In genomic region chr5:166535641-166536040, GRCh38 we compare ENCODE assay signal across 17 cellular contexts.
DNase-seq lines count a peak whose midpoint lies in the region; ATAC-seq and TF ChIP-seq lines count a peak whose summit lies in the region.
"Had no signal": no experiment of that assay in that cellular context is flagged by ENCODE, and none has a peak within 500 bp of the region (broad histone marks: within the 10 kb centered on the region; RNA-seq: fewer than 3 reads in every experiment).

No MANE protein-coding gene starts in this region.

- H3K4me3 ChIP-seq in LNCaP clone FGC (ENCODE audit: low read depth, low read length): no peak overlapping the region
- H3K4me3 ChIP-seq in right cardiac atrium (ENCODE audit: low read length): no peak overlapping the region
- H3K4me3 ChIP-seq in BE2C (ENCODE audit: low read depth, low read length): no peak overlapping the region
- H3K4me3 ChIP-seq: BLaER1 treated with 17β-estradiol and CSF1 and Interleukin-3, amounts not matched to agents 10 nM and 100 nM; GM23338 had no signal

- H3K9me3 ChIP-seq in right cardiac atrium (ENCODE audit: control insufficient read depth, low read length) (no peaks in the 10 kb centered on the region), BE2C (no peaks in the 10 kb centered on the region)
- H3K9me3 ChIP-seq: BLaER1 treated with 17β-estradiol and CSF1 and Interleukin-3, amounts not matched to agents 10 nM and 100 nM had no signal

- WGBS in right cardiac atrium: 78% methylated on average over 3 of the region's 3 CpGs

- no peaks in the 10 kb centered on the region for H3K36me3 ChIP-seq in BE2C
- H3K36me3 ChIP-seq: BLaER1 treated with 17β-estradiol and CSF1 and Interleukin-3, amounts not matched to agents 10 nM and 100 nM had no signal

- no peaks in the 10 kb centered on the region for H3K4me1 ChIP-seq in foreskin keratinocyte
- no peaks in the 10 kb centered on the region for H3K4me1 ChIP-seq in right cardiac atrium (ENCODE audit: control insufficient read depth, insufficient read depth, low read length)
- H3K4me1 ChIP-seq in BE2C: no peaks in the 10 kb centered on the region
- H3K4me1 ChIP-seq: BLaER1 treated with 17β-estradiol and CSF1 and Interleukin-3, amounts not matched to agents 10 nM and 100 nM had no signal

- H3K27me3 ChIP-seq in foreskin keratinocyte (no peaks in the 10 kb centered on the region), right cardiac atrium (ENCODE audit: control insufficient read depth, insufficient read depth) (no peaks in the 10 kb centered on the region), BE2C (no peaks in the 10 kb centered on the region)
- H3K27me3 ChIP-seq: BLaER1 treated with 17β-estradiol and CSF1 and Interleukin-3, amounts not matched to agents 10 nM and 100 nM had no signal

- no peak for ATAC-seq in foreskin keratinocyte
- ATAC-seq in right cardiac atrium: no peak
- ATAC-seq: CD8-positive, alpha-beta T cell; GM23338 had no signal

- H3K27ac ChIP-seq in VCaP (peak overlapping the region; percentile 14; the same call in 1 of the 2 replicates), foreskin keratinocyte (no peak overlapping the region), right cardiac atrium (ENCODE audit: low read length) (no peak overlapping the region)
- H3K27ac ChIP-seq: BLaER1 treated with 17β-estradiol and CSF1 and Interleukin-3, amounts not matched to agents 10 nM and 100 nM had no signal

- intact Hi-C loops in right cardiac atrium (cut with DNase I): no loop called here

- peak; percentile 15 for DNase-seq in NCI-H1092 treated with DMSO at 0.1 percent for 48 hours (lab: John Stamatoyannopoulos, UW)
- no peak for DNase-seq in NCI-H1092 (lab: John Stamatoyannopoulos, UW)
- peak; percentile 67 for DNase-seq in LNCaP clone FGC (ENCODE audit: low read depth)
- peak; percentile 65 for DNase-seq in NCI-H345 (lab: John Stamatoyannopoulos, UW)
- DNase-seq in foreskin keratinocyte: no peak
- no peak for DNase-seq in right cardiac atrium
- DNase-seq in BE2C: no peak
- DNase-seq: 8988T; Calu3; CD8-positive, alpha-beta T cell; DMS 273 treated with DMSO at 0.1 percent for 48 hours; DMS79; GDM1; H7 had no signal

- TF ChIP-seq CTCF in LNCaP clone FGC (IDR thresholded peaks at IDR 0.05; ENCODE audit: control insufficient read depth, extremely low read depth, insufficient read depth) (no peak), VCaP (conservative IDR thresholded peaks at IDR 0.05) (no peak), foreskin keratinocyte (conservative IDR thresholded peaks at IDR 0.05) (no peak), BE2C (IDR thresholded peaks at IDR 0.05; ENCODE audit: low read depth, low read length) (no peak)

Comparison
In these comparisons a context has a peak if more than half of its experiments do, and no peak if none do; other contexts are left out.
1. DNase-seq: peak in NCI-H1092 treated with DMSO at 0.1 percent for 48 hours (single experiment), LNCaP clone FGC (single experiment) and NCI-H345 (single experiment); none in NCI-H1092 (single experiment), foreskin keratinocyte (0 of 2), right cardiac atrium (0 of 3) and BE2C (single experiment).